Comparison of ENCODE assay signal across 12 cellular contexts in the genomic region with DNA sequence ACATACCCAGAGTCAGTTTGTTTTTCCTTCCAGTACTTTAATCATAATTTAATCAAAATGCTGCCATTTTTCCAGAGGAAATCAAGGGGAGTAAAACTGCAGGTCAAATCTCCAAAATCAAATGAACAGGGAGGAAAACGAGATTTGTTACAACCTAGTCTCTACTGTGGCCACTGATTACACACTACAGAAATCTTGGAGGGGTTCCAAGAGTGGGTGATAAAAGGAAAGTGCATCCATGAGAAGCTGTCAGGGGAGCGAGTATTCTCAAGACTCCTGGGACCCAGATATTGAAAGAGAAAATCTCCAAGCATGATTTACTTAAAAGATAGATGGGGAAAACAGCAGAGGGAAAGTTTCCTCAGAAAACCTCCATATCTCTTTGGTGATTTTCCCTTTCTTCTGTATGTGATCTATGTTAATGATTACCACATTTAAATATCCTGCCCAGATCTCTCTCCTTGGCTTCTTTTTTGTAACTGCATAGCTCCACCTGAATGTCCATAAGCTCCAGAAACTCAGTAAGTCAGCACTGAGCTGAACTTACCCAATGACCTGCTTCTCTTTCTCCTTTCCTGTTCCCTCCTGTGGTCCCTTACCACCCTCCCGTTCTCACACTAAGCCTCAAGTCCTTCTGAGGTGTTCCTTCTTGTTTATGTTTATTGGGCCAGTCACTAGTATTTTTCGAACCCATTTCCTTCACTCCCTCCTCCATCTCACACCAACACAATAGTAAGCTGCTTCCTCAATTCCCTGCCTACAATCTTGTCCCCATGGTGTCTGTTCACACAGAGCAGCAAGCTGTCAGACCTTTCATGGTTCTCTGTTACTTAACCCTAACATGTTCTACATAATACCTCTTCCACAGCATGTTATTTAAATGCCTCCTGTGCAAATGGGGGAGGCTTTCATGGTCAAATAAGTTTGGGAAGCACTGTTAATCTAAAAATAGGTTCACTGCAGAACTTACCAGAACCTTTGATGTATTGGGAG.
A peak's percentile ranks its signal among the peaks of the same experiment; 100 is the strongest.
DNase-seq lines count a peak whose midpoint lies in the region; ATAC-seq, FAIRE-seq and TF ChIP-seq lines count a peak whose summit lies in the region.
"Had no signal": no experiment of that assay in that cellular context is flagged by ENCODE, and none has a peak within 500 bp of the region (broad histone marks: within the 10 kb centered on the region; RNA-seq: fewer than 3 reads in every experiment).

No MANE protein-coding gene starts in this region.

- H3K36me3 ChIP-seq in right lobe of liver (peaks cover 0 to 13% (median 8%) of the 10 kb centered on the region in 4 donors), HepG2 (replicated peaks in 1 of 2; ENCODE audit: control insufficient read depth in 1 of 2, insufficient read depth in 2 of 2, low read length in 2 of 2) (peaks cover 2 to 6% of the 10 kb centered on the region in 2 experiments; a peak in 4 of 5 replicates)

- H3K4me3 Mint-ChIP-seq in T-helper 17 cell, result no peak overlapping the region
- H3K4me3 Mint-ChIP-seq: central memory CD8-positive, alpha-beta T cell had no signal

- no peak for TF ChIP-seq EP300 in HepG2 (IDR thresholded peaks at IDR 0.05; ENCODE audit: low read depth in 2 of 2, low read length in 2 of 2)
- TF ChIP-seq EP300 in HepG2 (CRISPR knock-in tag; IDR thresholded peaks at IDR 0.05; ENCODE audit: borderline replicate concordance), result no peak

- H3K4me1 ChIP-seq in right lobe of liver (no peaks in the 10 kb centered on the region), HepG2 (ENCODE audit: insufficient read depth, low read length) (no peaks in the 10 kb centered on the region)

- no peak overlapping the region for H2AFZ ChIP-seq in HepG2 (ENCODE audit: low read length)

- POLR2A ChIA-PET in HepG2 (lab: Yijun Ruan, JAX), result no interaction called here

- WGBS in right lobe of liver (ENCODE audit: insufficient coverage, low coverage, low lambda C conversion rate, missing lambda C conversion rate), result 76% methylated on average over 4 of the region's 4 CpGs
- 98% methylated on average over 4 of the region's 4 CpGs for WGBS in HepG2 (ENCODE audit: low lambda C conversion rate)

- intact Hi-C loops in right lobe of liver (cut with DNase I), result no loop called here
- intact Hi-C loops in HepG2 (cut with micrococcal nuclease; ENCODE audit: unreplicated experiment), result no loop called here
- intact Hi-C loops in Right ventricle myocardium superior (cut with DNase I), result no loop called here

- peaks cover 9% of the 10 kb centered on the region for H3K36me3 Mint-ChIP-seq in T-helper 17 cell (ENCODE audit: low read depth)

- H3K9me3 ChIP-seq in right lobe of liver (no peaks in the 10 kb centered on the region), HepG2 (ENCODE audit: low read length) (no peaks in the 10 kb centered on the region), T-helper 17 cell (ENCODE audit: control insufficient read depth, low read length, poor library complexity, severe bottlenecking) (no peaks in the 10 kb centered on the region)
- H3K9me3 ChIP-seq: heart right ventricle had no signal

- H3K4me3 ChIP-seq in right lobe of liver (no peak overlapping the region), HepG2 (replicated peaks in 1 of 3; ENCODE audit: insufficient read depth in 1 of 3, low read depth in 2 of 3, low read length in 3 of 3) (no peak overlapping the region), fibroblast of villous mesenchyme (ENCODE audit: low read depth, low read length) (no peak overlapping the region)
- H3K4me3 ChIP-seq: heart right ventricle had no signal

- ATAC-seq in right lobe of liver, result peak in 3 of 4 donors; percentile 45 to 62 (median 56)
- ATAC-seq in HepG2, result no peak
- ATAC-seq in T-helper 17 cell, result no peak
- ATAC-seq in Right ventricle myocardium superior (ENCODE audit: poor library complexity), result no peak
- ATAC-seq: left cardiac atrium had no signal

- no peaks in the 10 kb centered on the region for H3K27me3 Mint-ChIP-seq in T-helper 17 cell
- H3K27me3 Mint-ChIP-seq: central memory CD8-positive, alpha-beta T cell had no signal

- H3K27ac ChIP-seq in right lobe of liver, result no peak overlapping the region
- no peak overlapping the region for H3K27ac ChIP-seq in HepG2 (ENCODE audit: extremely low read length, insufficient read depth, low read length)
- H3K27ac ChIP-seq: heart right ventricle had no signal

- H3K27ac Mint-ChIP-seq in T-helper 17 cell, result peak overlapping the region; percentile 41

- H3K4me2 ChIP-seq in HepG2 (ENCODE audit: low read depth, low read length), result no peak overlapping the region

- H4K20me1 ChIP-seq in HepG2 (ENCODE audit: insufficient read depth, low read length), result no peaks in the 10 kb centered on the region

- no peaks in the 10 kb centered on the region for H3K27me3 ChIP-seq in right lobe of liver
- H3K27me3 ChIP-seq in HepG2 (ENCODE audit: control insufficient read depth in 1 of 2, insufficient read depth in 2 of 2, low read length in 2 of 2), result no peaks in the 10 kb centered on the region
- H3K27me3 ChIP-seq: heart right ventricle had no signal

- TF ChIP-seq CTCF in right lobe of liver (IDR thresholded peaks at IDR 0.05) (no peak), HepG2 (CRISPR knock-in tag; IDR thresholded peaks at IDR 0.05) (no peak), fibroblast of villous mesenchyme (IDR thresholded peaks at IDR 0.05; ENCODE audit: insufficient read depth, low read depth, low read length) (no peak)

- DNase-seq in right lobe of liver (no peak), HepG2 (ENCODE audit: low spot score) (no peak), T-helper 17 cell (no peak), fibroblast of villous mesenchyme (ENCODE audit: low read depth) (peak; percentile 23), NCI-H187 (lab: John Stamatoyannopoulos, UW) (no peak), T-helper 2 cell (no peak), Right ventricle myocardium superior (no peak), NCI-H2081 treated with DMSO at 0.1 percent for 48 hours (lab: John Stamatoyannopoulos, UW) (no peak)
- DNase-seq: heart right ventricle, left cardiac atrium had no signal

- BruUV-seq in HepG2 (replicated peaks; lab: Mats Ljungman, UMichigan), result no TSS peak

- H3K4me1 Mint-ChIP-seq in T-helper 17 cell, result peaks cover 15% of the 10 kb centered on the region

- TF ChIP-seq RAD21 in HepG2 (CRISPR knock-in tag; IDR thresholded peaks at IDR 0.05), result no peak

- H3K79me2 ChIP-seq in HepG2 (ENCODE audit: insufficient read depth, low read length), result no peaks in the 10 kb centered on the region

- TF ChIP-seq POLR2A in right lobe of liver (IDR thresholded peaks at IDR 0.05), result no peak
- no peak for TF ChIP-seq POLR2A in HepG2 (IDR thresholded peaks at IDR 0.05; ENCODE audit: insufficient read depth in 1 of 2, low read depth in 2 of 2, low read length in 2 of 2)

- in situ Hi-C loops in HepG2 (cut with HindIII; ENCODE audit: extremely low pct_ligation_motif_present, low pct_unique_long_range_greater_than_20kb), result no loop called here

- H3K9ac ChIP-seq in HepG2 (ENCODE audit: insufficient read depth, low read depth, low read length), result no peak overlapping the region

- FAIRE-seq in HepG2 (lab: Jason Lieb, UNC), result no peak
- FAIRE-seq: endothelial cell of umbilical vein had no signal

- CTCF ChIA-PET in HepG2 (lab: Yijun Ruan, JAX; ENCODE audit: low intra/inter-chr PET ratio, low total read pairs), result no interaction called here

TF ChIP-seq in HepG2, 621 proteins besides CTCF, POLR2A, EP300 and RAD21:
- TF ChIP-seq BRD4 (CRISPR knock-in tag; IDR thresholded peaks at IDR 0.05) (no peak), ZNF570 (CRISPR knock-in tag; IDR thresholded peaks at IDR 0.05; ENCODE audit: borderline replicate concordance) (no peak), BCL6 (CRISPR knock-in tag; IDR thresholded peaks at IDR 0.05) (no peak), ZNF251 (CRISPR knock-in tag; IDR thresholded peaks at IDR 0.05) (no peak), PHF21A (CRISPR knock-in tag; IDR thresholded peaks at IDR 0.05) (no peak), ZBTB42 (CRISPR knock-in tag; IDR thresholded peaks at IDR 0.05) (no peak), ZUFSP (CRISPR knock-in tag; IDR thresholded peaks at IDR 0.05; ENCODE audit: borderline replicate concordance) (no peak)
- TF ChIP-seq, protein P1, sequence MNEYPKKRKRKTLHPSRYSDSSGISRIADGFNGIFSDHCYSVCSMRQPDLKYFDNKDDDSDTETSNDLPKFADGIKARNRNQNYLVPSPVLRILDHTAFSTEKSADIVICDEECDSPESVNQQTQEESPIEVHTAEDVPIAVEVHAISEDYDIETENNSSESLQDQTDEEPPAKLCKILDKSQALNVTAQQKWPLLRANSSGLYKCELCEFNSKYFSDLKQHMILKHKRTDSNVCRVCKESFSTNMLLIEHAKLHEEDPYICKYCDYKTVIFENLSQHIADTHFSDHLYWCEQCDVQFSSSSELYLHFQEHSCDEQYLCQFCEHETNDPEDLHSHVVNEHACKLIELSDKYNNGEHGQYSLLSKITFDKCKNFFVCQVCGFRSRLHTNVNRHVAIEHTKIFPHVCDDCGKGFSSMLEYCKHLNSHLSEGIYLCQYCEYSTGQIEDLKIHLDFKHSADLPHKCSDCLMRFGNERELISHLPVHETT (CRISPR knock-in tag; conservative IDR thresholded peaks at IDR 0.05), result no peak
- TF ChIP-seq, protein P2, sequence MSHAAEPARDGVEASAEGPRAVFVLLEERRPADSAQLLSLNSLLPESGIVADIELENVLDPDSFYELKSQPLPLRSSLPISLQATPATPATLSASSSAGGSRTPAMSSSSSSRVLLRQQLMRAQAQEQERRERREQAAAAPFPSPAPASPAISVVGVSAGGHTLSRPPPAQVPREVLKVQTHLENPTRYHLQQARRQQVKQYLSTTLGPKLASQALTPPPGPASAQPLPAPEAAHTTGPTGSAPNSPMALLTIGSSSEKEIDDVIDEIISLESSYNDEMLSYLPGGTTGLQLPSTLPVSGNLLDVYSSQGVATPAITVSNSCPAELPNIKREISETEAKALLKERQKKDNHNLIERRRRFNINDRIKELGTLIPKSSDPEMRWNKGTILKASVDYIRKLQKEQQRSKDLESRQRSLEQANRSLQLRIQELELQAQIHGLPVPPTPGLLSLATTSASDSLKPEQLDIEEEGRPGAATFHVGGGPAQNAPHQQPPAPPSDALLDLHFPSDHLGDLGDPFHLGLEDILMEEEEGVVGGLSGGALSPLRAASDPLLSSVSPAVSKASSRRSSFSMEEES (CRISPR knock-in tag; IDR thresholded peaks at IDR 0.05), result no peak

Comparison
In these comparisons a context has a peak if more than half of its experiments do, and no peak if none do; other contexts are left out.
1. ATAC-seq: peak in right lobe of liver (3 of 4); none in HepG2 (single experiment), T-helper 17 cell (single experiment) and Right ventricle myocardium superior (single experiment).